1 cellular context compared by ENCODE assay signal in the genomic region with DNA sequence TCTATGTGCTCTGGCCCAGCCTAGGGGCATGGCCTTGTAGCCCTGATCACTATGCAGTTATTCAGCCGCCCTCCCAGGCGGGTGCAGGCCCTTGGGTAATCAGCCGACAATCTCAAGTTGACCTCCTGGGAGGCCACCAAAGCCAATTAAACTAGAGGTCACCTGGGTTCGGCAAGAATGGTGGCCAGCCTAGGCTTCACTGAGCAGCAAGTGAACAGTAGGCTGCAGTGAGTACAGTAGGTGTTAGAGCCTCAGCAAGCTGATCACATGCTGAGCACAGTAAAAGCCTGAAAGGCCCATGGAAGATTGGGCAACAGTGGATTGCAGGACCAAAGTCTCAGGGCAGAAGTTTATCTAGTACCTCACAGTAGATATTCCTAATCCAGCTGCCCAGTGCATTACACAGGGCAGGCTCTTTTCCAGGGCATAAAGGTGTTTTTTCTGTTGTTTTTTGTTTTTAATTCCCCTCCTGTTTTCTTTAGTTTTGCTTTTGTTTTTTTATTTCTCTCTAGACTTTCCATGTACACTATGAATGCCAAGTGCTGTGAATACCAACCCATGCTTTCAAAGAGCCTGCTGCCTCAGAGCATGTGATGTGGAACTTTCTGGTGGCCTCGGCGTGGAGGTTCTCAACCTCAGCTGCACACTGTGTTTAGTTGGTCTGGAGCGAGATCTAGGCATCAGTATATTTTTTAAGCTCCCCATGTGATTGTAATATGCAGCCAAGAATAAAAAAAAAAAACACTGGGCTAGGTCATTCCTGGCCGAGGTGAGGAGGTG.
TF ChIP-seq lines count a peak whose summit lies in the region.

No MANE protein-coding gene starts in this region.

TF ChIP-seq in HepG2, 621 proteins besides CTCF, POLR2A, EP300 and RAD21 (continued from another document and continues in another):
- TF ChIP-seq CREB3 (CRISPR knock-in tag; IDR thresholded peaks at IDR 0.05) = no peak
- TF ChIP-seq, protein P1, sequence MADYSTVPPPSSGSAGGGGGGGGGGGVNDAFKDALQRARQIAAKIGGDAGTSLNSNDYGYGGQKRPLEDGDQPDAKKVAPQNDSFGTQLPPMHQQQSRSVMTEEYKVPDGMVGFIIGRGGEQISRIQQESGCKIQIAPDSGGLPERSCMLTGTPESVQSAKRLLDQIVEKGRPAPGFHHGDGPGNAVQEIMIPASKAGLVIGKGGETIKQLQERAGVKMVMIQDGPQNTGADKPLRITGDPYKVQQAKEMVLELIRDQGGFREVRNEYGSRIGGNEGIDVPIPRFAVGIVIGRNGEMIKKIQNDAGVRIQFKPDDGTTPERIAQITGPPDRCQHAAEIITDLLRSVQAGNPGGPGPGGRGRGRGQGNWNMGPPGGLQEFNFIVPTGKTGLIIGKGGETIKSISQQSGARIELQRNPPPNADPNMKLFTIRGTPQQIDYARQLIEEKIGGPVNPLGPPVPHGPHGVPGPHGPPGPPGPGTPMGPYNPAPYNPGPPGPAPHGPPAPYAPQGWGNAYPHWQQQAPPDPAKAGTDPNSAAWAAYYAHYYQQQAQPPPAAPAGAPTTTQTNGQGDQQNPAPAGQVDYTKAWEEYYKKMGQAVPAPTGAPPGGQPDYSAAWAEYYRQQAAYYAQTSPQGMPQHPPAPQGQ (CRISPR knock-in tag; IDR thresholded peaks at IDR 0.05; ENCODE audit: borderline replicate concordance) = peak; percentile 79; the same call in 1 of the 2 replicates
- TF ChIP-seq ZNF234 (CRISPR knock-in tag; conservative IDR thresholded peaks at IDR 0.05) = no peak
- TF ChIP-seq ZNF569 (CRISPR knock-in tag; IDR thresholded peaks at IDR 0.05; ENCODE audit: borderline replicate concordance) = no peak
- peak; percentile 76; the same call in 1 of the 2 replicates for TF ChIP-seq CHD4 (IDR thresholded peaks at IDR 0.05; ENCODE audit: borderline replicate concordance, low read length)
- TF ChIP-seq TARDBP (CRISPR knock-in tag; IDR thresholded peaks at IDR 0.05) = peak; percentile 95
- TF ChIP-seq KLF15 (CRISPR knock-in tag; IDR thresholded peaks at IDR 0.05; ENCODE audit: borderline replicate concordance) = no peak
- TF ChIP-seq ZFP41 (CRISPR knock-in tag; IDR thresholded peaks at IDR 0.05; ENCODE audit: borderline replicate concordance) = peak; percentile 82; the same call in 1 of the 2 replicates
- TF ChIP-seq, protein P2, sequence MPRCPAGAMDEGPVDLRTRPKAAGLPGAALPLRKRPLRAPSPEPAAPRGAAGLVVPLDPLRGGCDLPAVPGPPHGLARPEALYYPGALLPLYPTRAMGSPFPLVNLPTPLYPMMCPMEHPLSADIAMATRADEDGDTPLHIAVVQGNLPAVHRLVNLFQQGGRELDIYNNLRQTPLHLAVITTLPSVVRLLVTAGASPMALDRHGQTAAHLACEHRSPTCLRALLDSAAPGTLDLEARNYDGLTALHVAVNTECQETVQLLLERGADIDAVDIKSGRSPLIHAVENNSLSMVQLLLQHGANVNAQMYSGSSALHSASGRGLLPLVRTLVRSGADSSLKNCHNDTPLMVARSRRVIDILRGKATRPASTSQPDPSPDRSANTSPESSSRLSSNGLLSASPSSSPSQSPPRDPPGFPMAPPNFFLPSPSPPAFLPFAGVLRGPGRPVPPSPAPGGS (CRISPR knock-in tag; IDR thresholded peaks at IDR 0.05) = 0 out of 2 replicates have a peak, but pooled peaks have one; percentile 24
- no peak for TF ChIP-seq HCFC1 (IDR thresholded peaks at IDR 0.05; ENCODE audit: low read depth, low read length)
- TF ChIP-seq, protein P3, sequence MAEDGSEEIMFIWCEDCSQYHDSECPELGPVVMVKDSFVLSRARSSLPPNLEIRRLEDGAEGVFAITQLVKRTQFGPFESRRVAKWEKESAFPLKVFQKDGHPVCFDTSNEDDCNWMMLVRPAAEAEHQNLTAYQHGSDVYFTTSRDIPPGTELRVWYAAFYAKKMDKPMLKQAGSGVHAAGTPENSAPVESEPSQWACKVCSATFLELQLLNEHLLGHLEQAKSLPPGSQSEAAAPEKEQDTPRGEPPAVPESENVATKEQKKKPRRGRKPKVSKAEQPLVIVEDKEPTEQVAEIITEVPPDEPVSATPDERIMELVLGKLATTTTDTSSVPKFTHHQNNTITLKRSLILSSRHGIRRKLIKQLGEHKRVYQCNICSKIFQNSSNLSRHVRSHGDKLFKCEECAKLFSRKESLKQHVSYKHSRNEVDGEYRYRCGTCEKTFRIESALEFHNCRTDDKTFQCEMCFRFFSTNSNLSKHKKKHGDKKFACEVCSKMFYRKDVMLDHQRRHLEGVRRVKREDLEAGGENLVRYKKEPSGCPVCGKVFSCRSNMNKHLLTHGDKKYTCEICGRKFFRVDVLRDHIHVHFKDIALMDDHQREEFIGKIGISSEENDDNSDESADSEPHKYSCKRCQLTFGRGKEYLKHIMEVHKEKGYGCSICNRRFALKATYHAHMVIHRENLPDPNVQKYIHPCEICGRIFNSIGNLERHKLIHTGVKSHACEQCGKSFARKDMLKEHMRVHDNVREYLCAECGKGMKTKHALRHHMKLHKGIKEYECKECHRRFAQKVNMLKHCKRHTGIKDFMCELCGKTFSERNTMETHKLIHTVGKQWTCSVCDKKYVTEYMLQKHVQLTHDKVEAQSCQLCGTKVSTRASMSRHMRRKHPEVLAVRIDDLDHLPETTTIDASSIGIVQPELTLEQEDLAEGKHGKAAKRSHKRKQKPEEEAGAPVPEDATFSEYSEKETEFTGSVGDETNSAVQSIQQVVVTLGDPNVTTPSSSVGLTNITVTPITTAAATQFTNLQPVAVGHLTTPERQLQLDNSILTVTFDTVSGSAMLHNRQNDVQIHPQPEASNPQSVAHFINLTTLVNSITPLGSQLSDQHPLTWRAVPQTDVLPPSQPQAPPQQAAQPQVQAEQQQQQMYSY (CRISPR knock-in tag; IDR thresholded peaks at IDR 0.05) = no peak
- TF ChIP-seq NCOA1 (CRISPR knock-in tag; IDR thresholded peaks at IDR 0.05) = peak; percentile 89
- peak; percentile 84; the same call in 1 of the 2 replicates for TF ChIP-seq ZFP90 (CRISPR knock-in tag; IDR thresholded peaks at IDR 0.05; ENCODE audit: borderline replicate concordance)
- peak; percentile 87 for TF ChIP-seq ZBTB43 (CRISPR knock-in tag; conservative IDR thresholded peaks at IDR 0.05)
- peak; percentile 35; the same call in 1 of the 2 replicates for TF ChIP-seq ZNF768 (CRISPR knock-in tag; IDR thresholded peaks at IDR 0.05)
- no peak for TF ChIP-seq SALL2 (CRISPR knock-in tag; IDR thresholded peaks at IDR 0.05)
- TF ChIP-seq SNAPC4 (CRISPR knock-in tag; IDR thresholded peaks at IDR 0.05) = 0 out of 2 replicates have a peak, but pooled peaks have one; percentile 58
- TF ChIP-seq PBX3 (CRISPR knock-in tag; IDR thresholded peaks at IDR 0.05; ENCODE audit: borderline replicate concordance) = no peak
- peak; percentile 88 for TF ChIP-seq KDM1A (CRISPR knock-in tag; IDR thresholded peaks at IDR 0.05)
- peak; percentile 89 for TF ChIP-seq BORCS8-MEF2B (CRISPR knock-in tag; IDR thresholded peaks at IDR 0.05)
- TF ChIP-seq STAG1 (CRISPR knock-in tag; IDR thresholded peaks at IDR 0.05) = peak; percentile 44
- peak; percentile 98 for TF ChIP-seq ZNF264 (CRISPR knock-in tag; IDR thresholded peaks at IDR 0.05)
- TF ChIP-seq, protein P4, sequence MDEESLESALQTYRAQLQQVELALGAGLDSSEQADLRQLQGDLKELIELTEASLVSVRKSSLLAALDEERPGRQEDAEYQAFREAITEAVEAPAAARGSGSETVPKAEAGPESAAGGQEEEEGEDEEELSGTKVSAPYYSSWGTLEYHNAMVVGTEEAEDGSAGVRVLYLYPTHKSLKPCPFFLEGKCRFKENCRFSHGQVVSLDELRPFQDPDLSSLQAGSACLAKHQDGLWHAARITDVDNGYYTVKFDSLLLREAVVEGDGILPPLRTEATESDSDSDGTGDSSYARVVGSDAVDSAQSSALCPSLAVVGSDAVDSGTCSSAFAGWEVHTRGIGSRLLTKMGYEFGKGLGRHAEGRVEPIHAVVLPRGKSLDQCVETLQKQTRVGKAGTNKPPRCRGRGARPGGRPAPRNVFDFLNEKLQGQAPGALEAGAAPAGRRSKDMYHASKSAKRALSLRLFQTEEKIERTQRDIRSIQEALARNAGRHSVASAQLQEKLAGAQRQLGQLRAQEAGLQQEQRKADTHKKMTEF (CRISPR knock-in tag; IDR thresholded peaks at IDR 0.05) = peak; percentile 93
- TF ChIP-seq ZNF296 (CRISPR knock-in tag; conservative IDR thresholded peaks at IDR 0.05) = no peak
- no peak for TF ChIP-seq ZFP62 (CRISPR knock-in tag; IDR thresholded peaks at IDR 0.05)
- TF ChIP-seq ZNF790 (CRISPR knock-in tag; IDR thresholded peaks at IDR 0.05; ENCODE audit: borderline replicate concordance) = peak; percentile 47; the same call in 1 of the 2 replicates
- TF ChIP-seq ASH2L (IDR thresholded peaks at IDR 0.05; ENCODE audit: insufficient read length, low read depth, low read length) = peak; percentile 50
- TF ChIP-seq PLRG1 (conservative IDR thresholded peaks at IDR 0.05) = no peak
- TF ChIP-seq, protein P5, sequence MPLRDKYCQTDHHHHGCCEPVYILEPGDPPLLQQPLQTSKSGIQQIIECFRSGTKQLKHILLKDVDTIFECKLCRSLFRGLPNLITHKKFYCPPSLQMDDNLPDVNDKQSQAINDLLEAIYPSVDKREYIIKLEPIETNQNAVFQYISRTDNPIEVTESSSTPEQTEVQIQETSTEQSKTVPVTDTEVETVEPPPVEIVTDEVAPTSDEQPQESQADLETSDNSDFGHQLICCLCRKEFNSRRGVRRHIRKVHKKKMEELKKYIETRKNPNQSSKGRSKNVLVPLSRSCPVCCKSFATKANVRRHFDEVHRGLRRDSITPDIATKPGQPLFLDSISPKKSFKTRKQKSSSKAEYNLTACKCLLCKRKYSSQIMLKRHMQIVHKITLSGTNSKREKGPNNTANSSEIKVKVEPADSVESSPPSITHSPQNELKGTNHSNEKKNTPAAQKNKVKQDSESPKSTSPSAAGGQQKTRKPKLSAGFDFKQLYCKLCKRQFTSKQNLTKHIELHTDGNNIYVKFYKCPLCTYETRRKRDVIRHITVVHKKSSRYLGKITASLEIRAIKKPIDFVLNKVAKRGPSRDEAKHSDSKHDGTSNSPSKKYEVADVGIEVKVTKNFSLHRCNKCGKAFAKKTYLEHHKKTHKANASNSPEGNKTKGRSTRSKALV (CRISPR knock-in tag; IDR thresholded peaks at IDR 0.05) = peak; percentile 87
- no peak for TF ChIP-seq AGO1 (IDR thresholded peaks at IDR 0.05; ENCODE audit: low read depth, low read length, poor library complexity, severe bottlenecking)
- TF ChIP-seq ZNF619 (CRISPR knock-in tag; IDR thresholded peaks at IDR 0.05) = no peak; the same call in none of the 2 replicates
- peak; percentile 46; the same call in 1 of the 2 replicates for TF ChIP-seq NFKB2 (CRISPR knock-in tag; IDR thresholded peaks at IDR 0.05; ENCODE audit: borderline replicate concordance)
- 0 out of 2 replicates have a peak, but pooled peaks have one; percentile 76 for TF ChIP-seq SP140L (CRISPR knock-in tag; IDR thresholded peaks at IDR 0.05; ENCODE audit: borderline replicate concordance)
- TF ChIP-seq RCOR2 (CRISPR knock-in tag; IDR thresholded peaks at IDR 0.05) = peak; percentile 98
- TF ChIP-seq FOSL2 (CRISPR knock-in tag; IDR thresholded peaks at IDR 0.05) = peak; percentile 81
- TF ChIP-seq ZNF703 (CRISPR knock-in tag; IDR thresholded peaks at IDR 0.05; ENCODE audit: borderline replicate concordance) = no peak
